8 cellular contexts compared by ENCODE assay signal in the genomic region with DNA sequence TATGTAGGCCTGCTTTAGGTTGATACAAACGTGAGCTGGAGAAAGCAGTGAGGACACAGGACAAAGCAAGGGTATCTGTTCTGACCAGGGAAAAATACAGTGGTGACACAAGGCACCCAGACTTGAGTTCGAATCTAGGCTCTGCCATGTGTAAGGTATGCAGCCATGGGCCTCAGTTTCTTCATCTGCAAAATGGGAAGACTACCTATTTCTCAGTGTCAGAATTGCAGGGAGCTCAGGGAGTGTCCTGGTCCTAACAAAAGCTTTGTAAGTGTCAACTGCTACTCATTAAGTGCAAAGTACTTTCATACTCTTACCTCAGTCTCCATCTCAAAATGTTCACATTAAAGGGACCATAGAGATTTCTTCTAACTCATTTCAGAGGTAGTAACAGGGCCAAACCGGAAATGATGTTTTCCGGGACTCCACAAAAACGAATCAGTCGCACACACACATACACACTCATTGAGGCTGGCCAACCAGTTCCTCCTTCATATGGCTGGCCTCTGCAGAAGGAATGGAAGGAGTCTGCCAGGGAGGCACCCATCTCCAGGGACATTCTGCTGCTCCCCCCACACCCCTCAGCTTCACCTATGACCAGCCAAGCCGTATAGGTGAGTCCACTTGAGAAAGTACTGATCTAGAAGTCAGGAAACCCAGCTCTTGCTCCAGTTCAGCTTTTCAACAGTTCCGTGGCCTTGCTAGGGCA. TPM values are rescaled to one million over a fixed set of nuclear protein-coding genes. Genes with fewer than 3 reads are reported as not detected.
DNase-seq lines count a peak whose midpoint lies in the region; ATAC-seq, FAIRE-seq and TF ChIP-seq lines count a peak whose summit lies in the region.

No MANE protein-coding gene starts in this region.

- no peak overlapping the region for H3K4me3 Mint-ChIP-seq in endothelial cell (ENCODE audit: unreplicated experiment)

- H3K9me3 ChIP-seq in Panc1 (ENCODE audit: control insufficient read depth, insufficient read depth, low read depth, low read length): no peaks in the 10 kb centered on the region

- H3K27me3 Mint-ChIP-seq in endothelial cell (ENCODE audit: unreplicated experiment): peaks cover 22% of the 10 kb centered on the region

- BruUV-seq in Panc1 (replicated peaks; lab: Mats Ljungman, UMichigan): no TSS peak

- H3K9me3 Mint-ChIP-seq in endothelial cell (ENCODE audit: unreplicated experiment): no peaks in the 10 kb centered on the region

- peak overlapping the region; percentile 36 for H3K27ac Mint-ChIP-seq in endothelial cell (ENCODE audit: unreplicated experiment)

- peak overlapping the region; percentile 83 for H3K27ac ChIP-seq in Panc1 (ENCODE audit: low read length)

- DNase-seq in Panc1 (ENCODE audit: low read depth, low spot score) (no peak), endothelial cell (ENCODE audit: low spot score) (no peak), hepatic stellate cell (ENCODE audit: low spot score) (no peak), frontal cortex (ENCODE audit: low spot score in 2 of 2) (no peak), SKM-1 (lab: John Stamatoyannopoulos, UW; ENCODE audit: unreplicated experiment) (no peak)
- DNase-seq in stimulated activated CD4-positive, alpha-beta T cell treated with anti-CD3 and anti-CD28 coated beads, Interleukin-2, amount 100 ng/mL, for 48 hours: peak; percentile 27 to 30

- no peak for TF ChIP-seq CTCF in Panc1 (IDR thresholded peaks at IDR 0.05)
- no peak for TF ChIP-seq CTCF in endothelial cell (IDR thresholded peaks at IDR 0.05; ENCODE audit: unreplicated experiment)

- peaks cover 93% of the 10 kb centered on the region for H3K4me1 ChIP-seq in Panc1 (ENCODE audit: control insufficient read depth, insufficient read depth, low read length)

- H3K27me3 ChIP-seq in Panc1 (ENCODE audit: control insufficient read depth, insufficient read depth, low read length): no peaks in the 10 kb centered on the region

- POLR2A ChIA-PET in Panc1 (lab: Charles Lee): no interaction called here

- H3K4me3 ChIP-seq in Panc1 (ENCODE audit: low read depth in 2 of 2, low read length in 2 of 2): 0 out of 4 replicates have a peak overlapping the region, but pooled peaks of 1 of the 2 experiments have one; percentile 4

- CTCF ChIA-PET in Panc1 (lab: Charles Lee): interaction anchor here (0.6 to 0.9 kb wide), 3 partner anchors 57 to 294 kb away, joined by 3 to 8 read pairs (median 4); no protein-coding TSS in a partner anchor

- peaks cover 14% of the 10 kb centered on the region for H3K36me3 Mint-ChIP-seq in endothelial cell (ENCODE audit: low read depth, unreplicated experiment)

- peaks cover 79% of the 10 kb centered on the region for H3K4me1 Mint-ChIP-seq in endothelial cell (ENCODE audit: unreplicated experiment)

- ATAC-seq in GM19395 (IDR thresholded peaks at IDR 0.05; ENCODE audit: unreplicated experiment) (peak; percentile 33), Panc1 (no peak), GM21786 (IDR thresholded peaks at IDR 0.05; ENCODE audit: unreplicated experiment) (no peak)

- intact Hi-C loops in Panc1 (cut with micrococcal nuclease; ENCODE audit: unreplicated experiment): no loop called here

- H3K36me3 ChIP-seq in Panc1 (ENCODE audit: control insufficient read depth, insufficient read depth, low read length): no peaks in the 10 kb centered on the region

- no peak for FAIRE-seq in frontal cortex (lab: Jason Lieb, UNC)

- in situ Hi-C loops in Panc1 (cut with HindIII; ENCODE audit: low pct_unique_long_range_greater_than_20kb, low sequenced_read_pairs): no loop called here

RNA-seq across cellular contexts. Expression of a gene that starts 7.8 kb away (rescaled TPM):
- total RNA-seq in Panc1 (2021; ENCODE audit: unreplicated experiment): 120 TPM
- polyA plus RNA-seq in Panc1 (2012; ENCODE audit: insufficient read length): 141 TPM
- total RNA-seq in endothelial cell (ENCODE audit: unreplicated experiment): 181 TPM
- 14.7 TPM for total RNA-seq in frontal cortex

RNA-seq across cellular contexts. Expression of a gene that starts 20.2 kb away (rescaled TPM):
- total RNA-seq in Panc1 (2021; ENCODE audit: unreplicated experiment) (3.1 TPM), endothelial cell (ENCODE audit: unreplicated experiment) (4.5 TPM), frontal cortex (1.6 TPM)
- polyA plus RNA-seq in Panc1 (2012; ENCODE audit: insufficient read length): 2.6 TPM

RNA-seq across cellular contexts. Expression of a gene that starts 56.2 kb away (rescaled TPM):
- total RNA-seq in Panc1 (2021; ENCODE audit: unreplicated experiment) (40.3 TPM), endothelial cell (ENCODE audit: unreplicated experiment) (25.8 TPM), frontal cortex (30.2 TPM)
- 28.1 TPM for polyA plus RNA-seq in Panc1 (2012; ENCODE audit: insufficient read length)

Comparison
In these comparisons a context has a peak if more than half of its experiments do, and no peak if none do; other contexts are left out.
1. DNase-seq: peak in stimulated activated CD4-positive, alpha-beta T cell treated with anti-CD3 and anti-CD28 coated beads, Interleukin-2, amount 100 ng/mL, for 48 hours (2 of 2); none in Panc1 (single experiment), endothelial cell (single experiment), hepatic stellate cell (single experiment), frontal cortex (0 of 2) and SKM-1 (single experiment).